In genomic region chr7:105003875-105004510, GRCh38 we compare ENCODE assay signal across 9 cellular contexts. TPM values are rescaled to one million over a fixed set of nuclear protein-coding genes. Genes with fewer than 3 reads are reported as not detected.
DNase-seq lines count a peak whose midpoint lies in the region; ATAC-seq lines count a peak whose summit lies in the region.
"Had no signal": no experiment of that assay in that cellular context is flagged by ENCODE, and none has a peak within 500 bp of the region (broad histone marks: within the 10 kb centered on the region; RNA-seq: fewer than 3 reads in every experiment).

No MANE protein-coding gene starts in this region.

- no peak for ATAC-seq in stimulated activated naive CD8-positive, alpha-beta T cell treated with anti-CD3 and anti-CD28 coated beads, Interleukin-15, Interleukin-2, amounts not matched to agents 100 U/mL and 50 U/mL, for 24 hours
- ATAC-seq in HG03342 (IDR thresholded peaks at IDR 0.05; ENCODE audit: unreplicated experiment) (no peak), GM21786 (IDR thresholded peaks at IDR 0.05; ENCODE audit: unreplicated experiment) (no peak), HG03135 (IDR thresholded peaks at IDR 0.05; ENCODE audit: unreplicated experiment) (no peak)

- no peak overlapping the region for H4K5ac ChIP-seq in mesendoderm (ENCODE audit: low read length)

- no peak overlapping the region for H2BK15ac ChIP-seq in mesendoderm (replicated peaks; ENCODE audit: low read depth)

- H3K4me1 Mint-ChIP-seq in stimulated activated naive CD8-positive, alpha-beta T cell treated with anti-CD3 and anti-CD28 coated beads, Interleukin-15, Interleukin-2, amounts not matched to agents 100 ng/mL and 50 ng/mL, for 24 hours (ENCODE audit: low read depth), result peaks cover 94% of the 10 kb centered on the region
- H3K4me1 Mint-ChIP-seq in dendritic cell treated with granulocyte-macrophage colony-stimulating factor and Interleukin-4, amounts not matched to agents 40 ng/mL and 50 ng/mL, for 4 days (ENCODE audit: low read depth), result peaks cover 68% of the 10 kb centered on the region

- H4K8ac ChIP-seq in mesendoderm (ENCODE audit: low read depth, low read length), result no peak overlapping the region

- no peak overlapping the region for H3K4me2 ChIP-seq in mesendoderm (ENCODE audit: low read length)

- WGBS in mesendoderm (ENCODE audit: extremely low coverage, insufficient coverage, low lambda C conversion rate), result no CpG with 5 or more reads among the region's 1 CpG

- peak overlapping the region; percentile 51 for H3K27ac Mint-ChIP-seq in stimulated activated naive CD8-positive, alpha-beta T cell treated with anti-CD3 and anti-CD28 coated beads, Interleukin-15, Interleukin-2, amounts not matched to agents 100 ng/mL and 50 ng/mL, for 24 hours
- H3K27ac Mint-ChIP-seq in dendritic cell treated with granulocyte-macrophage colony-stimulating factor and Interleukin-4, amounts not matched to agents 40 ng/mL and 50 ng/mL, for 4 days, result peak overlapping the region; percentile 69

- intact Hi-C loops in dendritic cell treated with granulocyte-macrophage colony-stimulating factor and Interleukin-4, amounts not matched to agents 40 ng/mL and 50 ng/mL, for 4 days (cut with micrococcal nuclease), result no loop called here

- no peak for DNase-seq in stimulated activated naive CD8-positive, alpha-beta T cell treated with anti-CD3 and anti-CD28 coated beads, Interleukin-15, Interleukin-2, amounts not matched to agents 100 U/mL and 50 U/mL, for 24 hours
- DNase-seq in mesendoderm, result no peak
- DNase-seq: NCI-H524 treated with DMSO at 0.1 percent for 48 hours had no signal

- H3K4me3 ChIP-seq in muscle layer of duodenum (ENCODE audit: low read depth in 1 of 2, low read length in 2 of 2) (peak overlapping the region in 1 of 2 donors; percentile 46), mesendoderm (ENCODE audit: low read length) (no peak overlapping the region)

- no peak overlapping the region for H2BK120ac ChIP-seq in mesendoderm (ENCODE audit: low read depth, low read length)

- H3K56ac ChIP-seq in mesendoderm (ENCODE audit: low read length), result no peak overlapping the region

- H3K36me3 ChIP-seq in muscle layer of duodenum (ENCODE audit: control insufficient read depth in 1 of 2, insufficient read depth in 2 of 2, low read length in 2 of 2), result peaks cover 0 to 4% of the 10 kb centered on the region in 2 donors
- no peaks in the 10 kb centered on the region for H3K36me3 ChIP-seq in mesendoderm (ENCODE audit: control insufficient read depth, insufficient read depth, low read length)

- no peak overlapping the region for H3K9ac ChIP-seq in mesendoderm (ENCODE audit: low read length)

- H3K18ac ChIP-seq in mesendoderm (ENCODE audit: low read length), result no peak overlapping the region

- no peaks in the 10 kb centered on the region for H3K79me1 ChIP-seq in mesendoderm (ENCODE audit: low read length)

- peak overlapping the region; percentile 21 for H3K4me3 Mint-ChIP-seq in stimulated activated naive CD8-positive, alpha-beta T cell treated with anti-CD3 and anti-CD28 coated beads, Interleukin-15, Interleukin-2, amounts not matched to agents 100 ng/mL and 50 ng/mL, for 24 hours
- peak overlapping the region; percentile 13 for H3K4me3 Mint-ChIP-seq in dendritic cell treated with granulocyte-macrophage colony-stimulating factor and Interleukin-4, amounts not matched to agents 40 ng/mL and 50 ng/mL, for 4 days

- H3K27me3 ChIP-seq in muscle layer of duodenum (ENCODE audit: low read depth, low read length), result no peaks in the 10 kb centered on the region
- H3K27me3 ChIP-seq in mesendoderm (ENCODE audit: insufficient read depth, low read length, poor library complexity), result no peaks in the 10 kb centered on the region

- peaks cover 62% of the 10 kb centered on the region for H3K36me3 Mint-ChIP-seq in stimulated activated naive CD8-positive, alpha-beta T cell treated with anti-CD3 and anti-CD28 coated beads, Interleukin-15, Interleukin-2, amounts not matched to agents 100 ng/mL and 50 ng/mL, for 24 hours (ENCODE audit: low read depth)
- H3K36me3 Mint-ChIP-seq in dendritic cell treated with granulocyte-macrophage colony-stimulating factor and Interleukin-4, amounts not matched to agents 40 ng/mL and 50 ng/mL, for 4 days (ENCODE audit: low read depth), result peaks cover 52% of the 10 kb centered on the region

- peaks cover 94% of the 10 kb centered on the region for H3K79me2 ChIP-seq in mesendoderm (ENCODE audit: control insufficient read depth, insufficient read depth, low read length)

- H3K9me3 ChIP-seq in muscle layer of duodenum (ENCODE audit: control insufficient read depth in 1 of 2, low read length in 2 of 2), result no peaks in the 10 kb centered on the region

- H2AK5ac ChIP-seq in mesendoderm (ENCODE audit: low read length), result no peak overlapping the region

- H2BK5ac ChIP-seq in mesendoderm (ENCODE audit: low read length), result no peak overlapping the region

- H3K27ac ChIP-seq in muscle layer of duodenum (ENCODE audit: low read length) (peak overlapping the region; percentile 78), mesendoderm (ENCODE audit: low read depth, low read length) (no peak overlapping the region)

- no peaks in the 10 kb centered on the region for H3K9me3 Mint-ChIP-seq in stimulated activated naive CD8-positive, alpha-beta T cell treated with anti-CD3 and anti-CD28 coated beads, Interleukin-15, Interleukin-2, amounts not matched to agents 100 ng/mL and 50 ng/mL, for 24 hours
- no peaks in the 10 kb centered on the region for H3K9me3 Mint-ChIP-seq in dendritic cell treated with granulocyte-macrophage colony-stimulating factor and Interleukin-4, amounts not matched to agents 40 ng/mL and 50 ng/mL, for 4 days

- no peak overlapping the region for H3K4ac ChIP-seq in mesendoderm (ENCODE audit: low read depth, low read length)

- no peaks in the 10 kb centered on the region for H3K27me3 Mint-ChIP-seq in stimulated activated naive CD8-positive, alpha-beta T cell treated with anti-CD3 and anti-CD28 coated beads, Interleukin-15, Interleukin-2, amounts not matched to agents 100 ng/mL and 50 ng/mL, for 24 hours
- no peaks in the 10 kb centered on the region for H3K27me3 Mint-ChIP-seq in dendritic cell treated with granulocyte-macrophage colony-stimulating factor and Interleukin-4, amounts not matched to agents 40 ng/mL and 50 ng/mL, for 4 days

- no peak overlapping the region for H3K23ac ChIP-seq in mesendoderm (ENCODE audit: low read length)

- H3K4me1 ChIP-seq in muscle layer of duodenum (ENCODE audit: control insufficient read depth in 1 of 2, insufficient read depth in 2 of 2, low read length in 2 of 2), result peaks cover 29 to 76% of the 10 kb centered on the region in 2 donors
- H3K4me1 ChIP-seq in mesendoderm (ENCODE audit: control insufficient read depth, low read depth, low read length), result peaks cover 2% of the 10 kb centered on the region

RNA-seq across cellular contexts. Expression of gene KMT2E, which starts 10.0 kb away (rescaled TPM):
- polyA plus RNA-seq in mesendoderm (2013, experiment 1 of 2), result 21.7 TPM
- 21.7 TPM for polyA plus RNA-seq in mesendoderm (2013, experiment 2 of 2)
